In the genomic region with DNA sequence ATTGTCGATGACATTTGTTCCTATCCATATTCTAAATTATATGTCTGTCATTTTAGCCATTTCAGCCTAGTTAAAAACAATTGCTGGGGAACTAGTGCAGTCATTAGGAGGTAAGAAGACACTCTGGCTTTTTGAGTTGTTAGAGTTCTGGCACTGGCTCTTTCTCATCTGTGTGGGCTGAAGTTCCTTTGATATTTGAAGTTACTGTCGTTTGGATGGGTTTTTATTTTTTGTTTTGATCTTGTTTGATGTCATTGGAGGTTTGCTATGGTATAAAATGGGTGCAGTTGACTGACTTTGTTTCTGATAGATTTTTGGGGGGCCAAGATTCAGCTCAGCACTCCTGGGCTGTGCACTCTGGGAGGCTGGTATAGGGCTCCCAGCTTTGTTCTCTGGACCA, we compare ENCODE assay signal across 22 cellular contexts. TPM values are rescaled to one million over a fixed set of nuclear protein-coding genes. Genes with fewer than 3 reads are reported as not detected.
DNase-seq lines count a peak whose midpoint lies in the region; ATAC-seq lines count a peak whose summit lies in the region.
"Had no signal": no experiment of that assay in that cellular context is flagged by ENCODE, and none has a peak within 500 bp of the region (broad histone marks: within the 10 kb centered on the region; RNA-seq: fewer than 3 reads in every experiment).

No MANE protein-coding gene starts in this region.

- H3K4me1 ChIP-seq in CD8-positive, alpha-beta memory T cell (ENCODE audit: insufficient read depth, low read length), result peaks cover 16% of the 10 kb centered on the region
- H3K4me1 ChIP-seq: A549 had no signal

- peaks cover 1 to 3% of the 10 kb centered on the region in 2 donors for H3K9me3 Mint-ChIP-seq in activated T-cell treated with anti-CD3 and anti-CD28 coated beads, Interleukin-2, amount 50 U/mL, for 72 hours
- H3K9me3 Mint-ChIP-seq in CD8-positive, alpha-beta memory T cell, result no peaks in the 10 kb centered on the region
- peaks cover 5% of the 10 kb centered on the region for H3K9me3 Mint-ChIP-seq in activated CD8-positive, alpha-beta T cell treated with anti-CD3 and anti-CD28 coated beads, Interleukin-2, amount 10 ng/mL, durations not matched to agents 7 days and 5 days (ENCODE audit: insufficient read depth)
- H3K9me3 Mint-ChIP-seq in stimulated activated effector memory CD8-positive, alpha-beta T cell treated with anti-CD3 and anti-CD28 coated beads, Interleukin-12 subunit alpha, Interleukin-12 subunit beta, amount 100 ng/mL, for 72 hours, result no peaks in the 10 kb centered on the region

- peak in 1 of 2 donors; percentile 9 for ATAC-seq in activated T-cell treated with anti-CD3 and anti-CD28 coated beads, Interleukin-2, amount 50 U/mL, for 72 hours (replicated peaks in 1 of 2)
- no peak for ATAC-seq in activated CD8-positive, alpha-beta T cell treated with anti-CD3 and anti-CD28 coated beads, Interleukin-2, amount 10 ng/mL, durations not matched to agents 7 days and 5 days
- no peak for ATAC-seq in stimulated activated effector memory CD8-positive, alpha-beta T cell treated with anti-CD3 and anti-CD28 coated beads, Interleukin-12 subunit alpha, Interleukin-12 subunit beta, amount 100 ng/mL, for 72 hours
- ATAC-seq in GM21367 (IDR thresholded peaks at IDR 0.05; ENCODE audit: unreplicated experiment), result no peak
- ATAC-seq: A549, Panc1, Right ventricle myocardium inferior had no signal

- H3K4me3 Mint-ChIP-seq in activated T-cell treated with anti-CD3 and anti-CD28 coated beads, Interleukin-2, amount 50 U/mL, for 72 hours, result peak overlapping the region; percentile 1 to 22
- peak overlapping the region in 1 of 7 donors; percentile 3 for H3K4me3 Mint-ChIP-seq in CD8-positive, alpha-beta memory T cell
- no peak overlapping the region for H3K4me3 Mint-ChIP-seq in activated CD8-positive, alpha-beta T cell treated with anti-CD3 and anti-CD28 coated beads, Interleukin-2, amount 10 ng/mL, durations not matched to agents 7 days and 5 days
- no peak overlapping the region for H3K4me3 Mint-ChIP-seq in stimulated activated effector memory CD8-positive, alpha-beta T cell treated with anti-CD3 and anti-CD28 coated beads, Interleukin-12 subunit alpha, Interleukin-12 subunit beta, amount 100 ng/mL, for 72 hours

- DNase-seq in activated T-cell treated with anti-CD3 and anti-CD28 coated beads, Interleukin-2, amount 50 U/mL, for 72 hours, result no peak
- no peak for DNase-seq in activated T-cell treated with anti-CD3 and anti-CD28 coated beads, Interleukin-2, amount 50 U/mL, for 48 hours
- DNase-seq in CD8-positive, alpha-beta memory T cell, result no peak
- no peak for DNase-seq in activated CD8-positive, alpha-beta T cell treated with anti-CD3 and anti-CD28 coated beads, Interleukin-2, amount 10 ng/mL, durations not matched to agents 7 days and 5 days
- DNase-seq in stimulated activated effector memory CD8-positive, alpha-beta T cell treated with anti-CD3 and anti-CD28 coated beads, Interleukin-12 subunit alpha, Interleukin-12 subunit beta, amount 100 ng/mL, for 72 hours (ENCODE audit: low spot score in 2 of 2), result no peak
- DNase-seq in T-helper 1 cell, result no peak
- DNase-seq in hypothalamus (lab: John Stamatoyannopoulos, UW), result no peak
- DNase-seq: Calu3, DMS53, IMR-90, Kasumi-1, MM.1S, NCI-H1092 treated with DMSO at 0.1 percent for 48 hours, NCI-H510A treated with DMSO at 0.1 percent for 48 hours, NCI-H82 had no signal

- no peak overlapping the region for H3K4me3 ChIP-seq in CD8-positive, alpha-beta memory T cell (ENCODE audit: low read length)
- H3K4me3 ChIP-seq: A549, HAP-1 had no signal

- no peaks in the 10 kb centered on the region for H3K36me3 ChIP-seq in CD8-positive, alpha-beta memory T cell (ENCODE audit: insufficient read depth, low read length)
- H3K36me3 ChIP-seq: HAP-1 had no signal

- peaks cover 68% of the 10 kb centered on the region for H3K4me1 Mint-ChIP-seq in activated T-cell treated with anti-CD3 and anti-CD28 coated beads, Interleukin-2, amount 50 U/mL, for 72 hours (ENCODE audit: low read depth)
- peaks cover 32 to 54% (median 50%) of the 10 kb centered on the region in 3 donors for H3K4me1 Mint-ChIP-seq in CD8-positive, alpha-beta memory T cell
- peaks cover 62% of the 10 kb centered on the region for H3K4me1 Mint-ChIP-seq in activated CD8-positive, alpha-beta T cell treated with anti-CD3 and anti-CD28 coated beads, Interleukin-2, amount 10 ng/mL, durations not matched to agents 7 days and 5 days (ENCODE audit: low read depth)
- peaks cover 27% of the 10 kb centered on the region for H3K4me1 Mint-ChIP-seq in stimulated activated effector memory CD8-positive, alpha-beta T cell treated with anti-CD3 and anti-CD28 coated beads, Interleukin-12 subunit alpha, Interleukin-12 subunit beta, amount 100 ng/mL, for 72 hours

- peaks cover 0 to 5% of the 10 kb centered on the region in 2 donors for H3K36me3 Mint-ChIP-seq in activated T-cell treated with anti-CD3 and anti-CD28 coated beads, Interleukin-2, amount 50 U/mL, for 72 hours (ENCODE audit: insufficient read depth in 2 of 2)
- H3K36me3 Mint-ChIP-seq in CD8-positive, alpha-beta memory T cell, result peaks cover 0 to 5% (median 0%) of the 10 kb centered on the region in 3 donors
- peaks cover 32% of the 10 kb centered on the region for H3K36me3 Mint-ChIP-seq in activated CD8-positive, alpha-beta T cell treated with anti-CD3 and anti-CD28 coated beads, Interleukin-2, amount 10 ng/mL, durations not matched to agents 7 days and 5 days (ENCODE audit: low read depth)
- no peaks in the 10 kb centered on the region for H3K36me3 Mint-ChIP-seq in stimulated activated effector memory CD8-positive, alpha-beta T cell treated with anti-CD3 and anti-CD28 coated beads, Interleukin-12 subunit alpha, Interleukin-12 subunit beta, amount 100 ng/mL, for 72 hours

- POLR2A ChIA-PET in CD8-positive, alpha-beta memory T cell (lab: Charles Lee), result no interaction called here
- POLR2A ChIA-PET in activated CD8-positive, alpha-beta T cell treated with anti-CD3 and anti-CD28 coated beads, Interleukin-2, amount 10 ng/mL, durations not matched to agents 7 days and 5 days (lab: Charles Lee), result interaction anchor here (1.2 to 1.3 kb wide), 2 partner anchors 13 to 23 kb away, joined by 3 to 4 read pairs; no protein-coding TSS in a partner anchor

- H3K27ac ChIP-seq in CD8-positive, alpha-beta memory T cell (ENCODE audit: low read depth, low read length), result no peak overlapping the region
- H3K27ac ChIP-seq: A549, C4-2B had no signal

- CTCF ChIA-PET in CD8-positive, alpha-beta memory T cell (lab: Charles Lee), result interaction anchor here (1.4 to 1.6 kb wide), 3 partner anchors 23 to 33 kb away, joined by 3 to 5 read pairs (median 3); no protein-coding TSS in a partner anchor
- CTCF ChIA-PET in activated CD8-positive, alpha-beta T cell treated with anti-CD3 and anti-CD28 coated beads, Interleukin-2, amount 10 ng/mL, durations not matched to agents 7 days and 5 days (lab: Charles Lee), result interaction anchor here (1.1 to 4.1 kb wide), 5 partner anchors 10 to 33 kb away, joined by 3 to 18 read pairs (median 4); no protein-coding TSS in a partner anchor

- H3K27me3 Mint-ChIP-seq in activated T-cell treated with anti-CD3 and anti-CD28 coated beads, Interleukin-2, amount 50 U/mL, for 72 hours (ENCODE audit: low read depth), result no peaks in the 10 kb centered on the region
- H3K27me3 Mint-ChIP-seq in CD8-positive, alpha-beta memory T cell, result no peaks in the 10 kb centered on the region
- no peaks in the 10 kb centered on the region for H3K27me3 Mint-ChIP-seq in activated CD8-positive, alpha-beta T cell treated with anti-CD3 and anti-CD28 coated beads, Interleukin-2, amount 10 ng/mL, durations not matched to agents 7 days and 5 days (ENCODE audit: low read depth)

- H3K27me3 ChIP-seq in CD8-positive, alpha-beta memory T cell (ENCODE audit: insufficient read depth, low read length, poor library complexity, severe bottlenecking), result no peaks in the 10 kb centered on the region

- peak overlapping the region; percentile 64 for H3K27ac Mint-ChIP-seq in activated T-cell treated with anti-CD3 and anti-CD28 coated beads, Interleukin-2, amount 50 U/mL, for 72 hours
- peak overlapping the region in 6 of 8 donors; percentile 4 to 64 (median 23) for H3K27ac Mint-ChIP-seq in CD8-positive, alpha-beta memory T cell
- H3K27ac Mint-ChIP-seq in activated CD8-positive, alpha-beta T cell treated with anti-CD3 and anti-CD28 coated beads, Interleukin-2, amount 10 ng/mL, durations not matched to agents 7 days and 5 days, result peak overlapping the region; percentile 17
- H3K27ac Mint-ChIP-seq in stimulated activated effector memory CD8-positive, alpha-beta T cell treated with anti-CD3 and anti-CD28 coated beads, Interleukin-12 subunit alpha, Interleukin-12 subunit beta, amount 100 ng/mL, for 72 hours, result peak overlapping the region; percentile 16

- no peaks in the 10 kb centered on the region for H3K9me3 ChIP-seq in CD8-positive, alpha-beta memory T cell (ENCODE audit: low read length)
- H3K9me3 ChIP-seq: A549, HAP-1 had no signal

RNA-seq across cellular contexts. Expression of gene CD69, which starts 20.7 kb away (rescaled TPM):
- total RNA-seq in activated T-cell treated with anti-CD3 and anti-CD28 coated beads, Interleukin-2, amount 50 U/mL, for 72 hours, result 100 to 1,000 TPM; 126 to 158 TPM
- 10 to 100 TPM; 66.8 to 67.1 TPM for total RNA-seq in CD8-positive, alpha-beta memory T cell
- 253 TPM for polyA plus RNA-seq in CD8-positive, alpha-beta memory T cell
- total RNA-seq in activated CD8-positive, alpha-beta T cell treated with anti-CD3 and anti-CD28 coated beads, Interleukin-2, amount 10 ng/mL, durations not matched to agents 7 days and 5 days, result 100 to 1,000 TPM; 115 to 116 TPM
- total RNA-seq: HT-29, IMR-90 had no signal
- polyA plus RNA-seq: A549, IMR-90 had no signal

RNA-seq across cellular contexts. Expression of gene KLRF1, which starts 45.9 kb away (rescaled TPM):
- total RNA-seq in activated T-cell treated with anti-CD3 and anti-CD28 coated beads, Interleukin-2, amount 50 U/mL, for 72 hours, result under 1 TPM; 0.29 to 0.72 TPM
- total RNA-seq in CD8-positive, alpha-beta memory T cell, result not detected
- polyA plus RNA-seq in CD8-positive, alpha-beta memory T cell, result 52.1 TPM
- under 1 TPM in 1 of 2 experiments, not detected in 1; 0.42 TPM for total RNA-seq in activated CD8-positive, alpha-beta T cell treated with anti-CD3 and anti-CD28 coated beads, Interleukin-2, amount 10 ng/mL, durations not matched to agents 7 days and 5 days
- total RNA-seq: Calu3, HT-29, IMR-90 had no signal
- polyA plus RNA-seq: A549, IMR-90 had no signal

RNA-seq across cellular contexts. Expression of gene CLECL1, which starts 48.5 kb away (rescaled TPM):
- total RNA-seq in activated T-cell treated with anti-CD3 and anti-CD28 coated beads, Interleukin-2, amount 50 U/mL, for 72 hours, result 10 to 100 TPM; 11.5 to 13.8 TPM
- total RNA-seq in CD8-positive, alpha-beta memory T cell, result 1 to 10 TPM; 3.6 to 4.7 TPM
- 14.3 TPM for polyA plus RNA-seq in CD8-positive, alpha-beta memory T cell
- 1 to 10 TPM; 1.3 to 1.6 TPM for total RNA-seq in activated CD8-positive, alpha-beta T cell treated with anti-CD3 and anti-CD28 coated beads, Interleukin-2, amount 10 ng/mL, durations not matched to agents 7 days and 5 days
- total RNA-seq: Calu3, HT-29, IMR-90 had no signal
- polyA plus RNA-seq: A549, IMR-90 had no signal

Comparison
In these comparisons a context has a peak if more than half of its experiments do, and no peak if none do; other contexts are left out.
1. H3K4me3 Mint-ChIP-seq: peak in activated T-cell treated with anti-CD3 and anti-CD28 coated beads, Interleukin-2, amount 50 U/mL, for 72 hours (2 of 2); none in activated CD8-positive, alpha-beta T cell treated with anti-CD3 and anti-CD28 coated beads, Interleukin-2, amount 10 ng/mL, durations not matched to agents 7 days and 5 days (single experiment) and stimulated activated effector memory CD8-positive, alpha-beta T cell treated with anti-CD3 and anti-CD28 coated beads, Interleukin-12 subunit alpha, Interleukin-12 subunit beta, amount 100 ng/mL, for 72 hours (single experiment).
2. Peak in every context shown above with its lines, with median percentiles within 50 percentile points of each other: H3K27ac Mint-ChIP-seq.